In genomic region chr7:107212719-107213118, GRCh38 we compare ENCODE assay signal across 1 cellular context.
A peak's percentile ranks its signal among the peaks of the same experiment; 100 is the strongest.
TF ChIP-seq lines count a peak whose summit lies in the region.

No MANE protein-coding gene starts in this region.

TF ChIP-seq in GM12878, 131 proteins besides CTCF, POLR2A, EP300 and RAD21 (continued from another document):
- TF ChIP-seq, protein P1, sequence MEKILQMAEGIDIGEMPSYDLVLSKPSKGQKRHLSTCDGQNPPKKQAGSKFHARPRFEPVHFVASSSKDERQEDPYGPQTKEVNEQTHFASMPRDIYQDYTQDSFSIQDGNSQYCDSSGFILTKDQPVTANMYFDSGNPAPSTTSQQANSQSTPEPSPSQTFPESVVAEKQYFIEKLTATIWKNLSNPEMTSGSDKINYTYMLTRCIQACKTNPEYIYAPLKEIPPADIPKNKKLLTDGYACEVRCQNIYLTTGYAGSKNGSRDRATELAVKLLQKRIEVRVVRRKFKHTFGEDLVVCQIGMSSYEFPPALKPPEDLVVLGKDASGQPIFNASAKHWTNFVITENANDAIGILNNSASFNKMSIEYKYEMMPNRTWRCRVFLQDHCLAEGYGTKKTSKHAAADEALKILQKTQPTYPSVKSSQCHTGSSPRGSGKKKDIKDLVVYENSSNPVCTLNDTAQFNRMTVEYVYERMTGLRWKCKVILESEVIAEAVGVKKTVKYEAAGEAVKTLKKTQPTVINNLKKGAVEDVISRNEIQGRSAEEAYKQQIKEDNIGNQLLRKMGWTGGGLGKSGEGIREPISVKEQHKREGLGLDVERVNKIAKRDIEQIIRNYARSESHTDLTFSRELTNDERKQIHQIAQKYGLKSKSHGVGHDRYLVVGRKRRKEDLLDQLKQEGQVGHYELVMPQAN (conservative IDR thresholded peaks at IDR 0.05): no peak
- TF ChIP-seq IKZF1 (conservative IDR thresholded peaks at IDR 0.05): peak; percentile 35; the same call in 1 of the 2 replicates
- TF ChIP-seq NRF1 (conservative IDR thresholded peaks at IDR 0.05; ENCODE audit: low read depth, low read length): no peak
- no peak for TF ChIP-seq ZBTB33 (IDR thresholded peaks at IDR 0.05)
- no peak for TF ChIP-seq ZNF217 (IDR thresholded peaks at IDR 0.05)
TF ChIP-seq in GM12878: peak in this region for 4.
